In genomic region chr1:50985094-50985493, GRCh38 we compare ENCODE assay signal across 12 cellular contexts. TPM values are rescaled to one million over a fixed set of nuclear protein-coding genes. Genes with fewer than 3 reads are reported as not detected.
DNase-seq lines count a peak whose midpoint lies in the region; ATAC-seq, FAIRE-seq and TF ChIP-seq lines count a peak whose summit lies in the region.
"Had no signal": no experiment of that assay in that cellular context is flagged by ENCODE, and none has a peak within 500 bp of the region (broad histone marks: within the 10 kb centered on the region; RNA-seq: fewer than 3 reads in every experiment).

No MANE protein-coding gene starts in this region.

- no TSS peak for BruUV-seq in K562 (replicated peaks; lab: Mats Ljungman, UMichigan)

- H3K9ac ChIP-seq in KMS-11 (peak overlapping the region; percentile 97; the same call in 1 of the 2 replicates), K562 (ENCODE audit: insufficient read depth in 1 of 2, low read depth in 2 of 2, low read length in 2 of 2) (0 out of 4 replicates have a peak overlapping the region, but pooled peaks of 1 of the 2 experiments have one; percentile 19)

- no peaks in the 10 kb centered on the region for H3K4me1 ChIP-seq in right cardiac atrium (ENCODE audit: control insufficient read depth, insufficient read depth, low read length)
- peaks cover 8% of the 10 kb centered on the region for H3K4me1 ChIP-seq in KMS-11 (ENCODE audit: low read depth, poor library complexity, severe bottlenecking)
- peaks cover 0 to 4% of the 10 kb centered on the region in 2 experiments; a peak in 2 of 5 replicates for H3K4me1 ChIP-seq in K562 (replicated peaks in 1 of 2; ENCODE audit: control insufficient read depth in 2 of 2, insufficient read depth in 2 of 2, low read length in 2 of 2)

- TF ChIP-seq POLR2A in K562 (conservative IDR thresholded peaks at IDR 0.05): no peak

- TF ChIP-seq CTCF in KMS-11 (conservative IDR thresholded peaks at IDR 0.05; ENCODE audit: low read depth, low read length) (no peak), K562 (IDR thresholded peaks at IDR 0.05 in 2 of 3, conservative IDR thresholded peaks at IDR 0.05 in 1 of 3; ENCODE audit: insufficient read depth in 2 of 3, low read depth in 1 of 3, low read length in 3 of 3) (no peak)

- intact Hi-C loops in right cardiac atrium (cut with DNase I) (no loop called here), Right ventricle myocardium inferior (cut with DNase I) (no loop called here), K562 (cut with micrococcal nuclease) (no loop called here)

- CTCF ChIA-PET in K562 (lab: Yijun Ruan, JAX; ENCODE audit: low intra/inter-chr PET ratio): interaction anchor here (0.7 kb wide), 1 partner anchor 114 kb away, joined by 5 read pairs; no protein-coding TSS in a partner anchor

- no peak overlapping the region for H3K4me3 ChIP-seq in right cardiac atrium (ENCODE audit: low read length)
- no peak overlapping the region for H3K4me3 ChIP-seq in KMS-11 (IDR thresholded peaks at IDR 0.05; ENCODE audit: insufficient read depth, low read depth, low read length)
- no peak overlapping the region for H3K4me3 ChIP-seq in K562

- in situ Hi-C loops in K562 (cut with MboI): no loop called here

- no peak for TF ChIP-seq RAD21 in K562 (CRISPR knock-in tag; conservative IDR thresholded peaks at IDR 0.05 in 1 of 2, IDR thresholded peaks at IDR 0.05 in 1 of 2)

- no peak for DNase-seq in right cardiac atrium
- no peak for DNase-seq in Right ventricle myocardium inferior (ENCODE audit: missing footprints)
- no peak for DNase-seq in K562 (ENCODE audit: extremely low read depth in 1 of 4, low spot score in 3 of 4)
- DNase-seq in DMS153 treated with DMSO at 0.1 percent for 48 hours (lab: John Stamatoyannopoulos, UW; ENCODE audit: unreplicated experiment): no peak
- DNase-seq in GM03348 (ENCODE audit: low spot score): no peak
- DNase-seq: activated naive CD4-positive, alpha-beta T cell; AML-193; aorta; NCI-H526 had no signal

- TF ChIP-seq EP300 in K562 (IDR thresholded peaks at IDR 0.05; ENCODE audit: low read length): no peak

- H3K9me1 ChIP-seq in K562 (ENCODE audit: control insufficient read depth, insufficient read depth, low read length): no peaks in the 10 kb centered on the region

- peak overlapping the region; percentile 54 for H3K4me2 ChIP-seq in KMS-11
- no peak overlapping the region for H3K4me2 ChIP-seq in K562 (ENCODE audit: insufficient read depth, low read length)

- no peaks in the 10 kb centered on the region for H3K36me3 ChIP-seq in KMS-11 (ENCODE audit: insufficient read depth)
- no peaks in the 10 kb centered on the region for H3K36me3 ChIP-seq in K562 (ENCODE audit: control insufficient read depth, insufficient read depth, low read length)

- peaks cover 73% of the 10 kb centered on the region for H3K79me2 ChIP-seq in KMS-11 (ENCODE audit: insufficient read depth, low read depth)
- H3K79me2 ChIP-seq in K562 (ENCODE audit: control insufficient read depth, insufficient read depth, low read length): peaks cover 23% of the 10 kb centered on the region

- H3K9me3 ChIP-seq in right cardiac atrium (ENCODE audit: control insufficient read depth, low read length) (no peaks in the 10 kb centered on the region), K562 (replicated peaks; ENCODE audit: control insufficient read depth, insufficient read depth, low read depth, low read length) (no peaks in the 10 kb centered on the region)

- H3K27me3 ChIP-seq in right cardiac atrium (ENCODE audit: control insufficient read depth, insufficient read depth) (no peaks in the 10 kb centered on the region), KMS-11 (ENCODE audit: insufficient read depth, low read depth) (no peaks in the 10 kb centered on the region), K562 (ENCODE audit: control insufficient read depth in 2 of 2, insufficient read depth in 2 of 2, low read length in 2 of 2) (no peaks in the 10 kb centered on the region)

- ATAC-seq in right cardiac atrium: no peak
- no peak for ATAC-seq in Right ventricle myocardium inferior
- peak; percentile 7 for ATAC-seq in K562
- no peak for ATAC-seq in GM21786 (IDR thresholded peaks at IDR 0.05; ENCODE audit: unreplicated experiment)
- no peak for ATAC-seq in GM21515 (IDR thresholded peaks at IDR 0.05; ENCODE audit: unreplicated experiment)

- no peak for FAIRE-seq in K562 (lab: Jason Lieb, UNC)

- H3K27ac ChIP-seq in right cardiac atrium (ENCODE audit: low read length) (peak overlapping the region; percentile 37), KMS-11 (peak overlapping the region; percentile 99; the same call in 1 of the 2 replicates), K562 (ENCODE audit: extremely low read depth, low read depth, low read length) (no peak overlapping the region)

- H2AFZ ChIP-seq in KMS-11 (ENCODE audit: low read depth) (no peak overlapping the region), K562 (ENCODE audit: low read depth, low read length) (no peak overlapping the region)

- H4K20me1 ChIP-seq in KMS-11 (ENCODE audit: insufficient read depth) (no peaks in the 10 kb centered on the region), K562 (replicated peaks; ENCODE audit: control insufficient read depth, insufficient read depth, low read length) (no peaks in the 10 kb centered on the region)

- 42% methylated on average over 1 of the region's 1 CpG for WGBS in right cardiac atrium
- 5% methylated on average over 1 of the region's 1 CpG for WGBS in K562 (ENCODE audit: insufficient coverage, low coverage, missing lambda C conversion rate)

- POLR2A ChIA-PET in K562 (lab: Yijun Ruan, JAX): interaction anchor here (0.7 to 1.1 kb wide), 2 partner anchors 8 to 15 kb away, joined by 3 read pairs; partner anchors contain the start of gene CDKN2C

RNA-seq across cellular contexts. Expression of gene CDKN2C, which starts 15.0 kb away (rescaled TPM):
- 10 to 100 TPM in 3 of 4 donors, 1 to 10 TPM in 1; 9.5 to 24.9 (median 21.7) TPM for total RNA-seq in right cardiac atrium
- polyA plus RNA-seq in right cardiac atrium: 25.5 TPM
- 15.2 TPM for total RNA-seq in Right ventricle myocardium inferior
- 15.8 and 16.4 TPM in 2 replicates for total RNA-seq in K562 (2011; cell fraction: chromatin; rRNA removed; ENCODE audit: low replicate concordance)
- total RNA-seq in K562 (2011; cell fraction: nucleolus; rRNA removed): 19.7 and 20.7 TPM in 2 replicates
- 19.7 and 23.7 TPM in 2 replicates for total RNA-seq in K562 (2011; cell fraction: nucleoplasm; rRNA removed)
- total RNA-seq in K562 (2014; rRNA removed): 74.3 and 82.0 TPM in 2 replicates
- 38.2 and 41.3 TPM in 2 replicates for total RNA-seq in K562 (2014; rRNA removed; fragmentation: Illumina TruSeq; extraction: Trizol)
- total RNA-seq in K562 (2015; rRNA removed; fragmentation: Illumina TruSeq; extraction: Trizol): 64.5 and 67.1 TPM in 2 replicates
- total RNA-seq in K562 (2021): 56.7 and 62.2 TPM in 2 replicates
- polyA plus RNA-seq in K562 (2011; rRNA removed): 27.0 and 28.5 TPM in 2 replicates
- 30.9 and 35.2 TPM in 2 replicates for polyA plus RNA-seq in K562 (2011; cell fraction: cytosol; rRNA removed)
- 17.3 and 17.5 TPM in 2 replicates for polyA plus RNA-seq in K562 (2011; cell fraction: nucleus; rRNA removed)
- polyA plus RNA-seq in K562 (2012): 67.6 and 71.5 TPM in 2 replicates
- 40.5 and 45.9 TPM in 2 replicates for polyA plus RNA-seq in K562 (2014; fragmentation: Illumina TruSeq; extraction: Trizol)
- 10 to 100 TPM; 11.9 to 18.2 TPM for polyA plus RNA-seq in K562 (2014; fragmentation: Nextera tagmentation; extraction: Ambion mirVana)
- polyA plus RNA-seq in K562 (2014; rRNA removed): 56.3 and 56.4 TPM in 2 replicates
- polyA minus RNA-seq in K562 (2011; rRNA and poly(A)+ RNA removed): 25.9 and 29.4 TPM in 2 replicates
- 17.3 and 18.8 TPM in 2 replicates for polyA minus RNA-seq in K562 (2011; cell fraction: cytosol; rRNA and poly(A)+ RNA removed)
- polyA minus RNA-seq in K562 (2011; cell fraction: nucleus; rRNA and poly(A)+ RNA removed): 17.5 and 42.1 TPM in 2 replicates

RNA-seq across cellular contexts. Expression of gene FAF1, which starts 25.0 kb away (rescaled TPM):
- total RNA-seq in right cardiac atrium (10 to 100 TPM; 73.1 to 90.0 (median 82.3) TPM), Right ventricle myocardium inferior (80.4 TPM), K562 (2014; rRNA removed) (76.3 and 76.7 TPM in 2 replicates), K562 (2014; rRNA removed; fragmentation: Illumina TruSeq; extraction: Trizol) (225 and 267 TPM in 2 replicates), K562 (2015; rRNA removed; fragmentation: Illumina TruSeq; extraction: Trizol) (163 and 176 TPM in 2 replicates), K562 (2021) (186 and 190 TPM in 2 replicates)
- polyA plus RNA-seq in right cardiac atrium (52.3 TPM), K562 (2011; rRNA removed) (88.2 and 118 TPM in 2 replicates), K562 (2014; fragmentation: Illumina TruSeq; extraction: Trizol) (186 and 212 TPM in 2 replicates), K562 (2014; fragmentation: Nextera tagmentation; extraction: Ambion mirVana) (10 to 100 TPM; 48.7 to 60.9 TPM), K562 (2014; rRNA removed) (78.9 and 92.7 TPM in 2 replicates)
- total RNA-seq in K562 (2011; cell fraction: chromatin; rRNA removed; ENCODE audit: low replicate concordance): 281 and 434 TPM in 2 replicates
- 44.0 and 67.8 TPM in 2 replicates for total RNA-seq in K562 (2011; cell fraction: nucleolus; rRNA removed)
- 165 and 180 TPM in 2 replicates for total RNA-seq in K562 (2011; cell fraction: nucleoplasm; rRNA removed)
- polyA plus RNA-seq in K562 (2011; cell fraction: cytosol; rRNA removed): 12.0 and 44.0 TPM in 2 replicates
- polyA plus RNA-seq in K562 (2011; cell fraction: nucleus; rRNA removed): 30.1 and 41.4 TPM in 2 replicates
- 144 and 167 TPM in 2 replicates for polyA plus RNA-seq in K562 (2012)
- 295 and 351 TPM in 2 replicates for polyA minus RNA-seq in K562 (2011; rRNA and poly(A)+ RNA removed)
- polyA minus RNA-seq in K562 (2011; cell fraction: cytosol; rRNA and poly(A)+ RNA removed): 85.8 and 99.9 TPM in 2 replicates
- polyA minus RNA-seq in K562 (2011; cell fraction: nucleus; rRNA and poly(A)+ RNA removed): 46.4 and 174 TPM in 2 replicates
